27 cellular contexts compared by ENCODE assay signal in genomic region chr6:3793545-3793944, GRCh38.
DNase-seq lines count a peak whose midpoint lies in the region; ATAC-seq and TF ChIP-seq lines count a peak whose summit lies in the region.
"Had no signal": no experiment of that assay in that cellular context is flagged by ENCODE, and none has a peak within 500 bp of the region (broad histone marks: within the 10 kb centered on the region; RNA-seq: fewer than 3 reads in every experiment).

No MANE protein-coding gene starts in this region.

- ATAC-seq in GM21515 (IDR thresholded peaks at IDR 0.05; ENCODE audit: unreplicated experiment) (peak; percentile 22), HG03103 (IDR thresholded peaks at IDR 0.05; ENCODE audit: low read depth, unreplicated experiment) (peak; percentile 7), HG02571 (IDR thresholded peaks at IDR 0.05; ENCODE audit: unreplicated experiment) (no peak), HG03457 (IDR thresholded peaks at IDR 0.05; ENCODE audit: unreplicated experiment) (no peak)
- ATAC-seq: activated CD8-positive, alpha-beta T cell treated with anti-CD3 and anti-CD28 coated beads for 36 hours; naive thymus-derived CD4-positive, alpha-beta T cell; T-helper 17 cell had no signal

- intact Hi-C loops in posterior cingulate gyrus (cut with DNase I), result no loop called here

- H3K4me3 ChIP-seq in GM12865 (ENCODE audit: low read depth, low read length), result no peak overlapping the region
- H3K4me3 ChIP-seq: coronary artery, SJSA1, stomach, upper lobe of left lung had no signal

- peak; percentile 36 for DNase-seq in GM12865 (ENCODE audit: low read depth)
- DNase-seq in astrocyte of the hippocampus (ENCODE audit: low read depth, low spot score), result peak; percentile 43
- DNase-seq in posterior cingulate gyrus, result no peak
- no peak for DNase-seq in NCI-H526 treated with DMSO at 0.1 percent for 48 hours (lab: John Stamatoyannopoulos, UW)
- DNase-seq: ACHN; activated CD8-positive, alpha-beta T cell treated with anti-CD3 and anti-CD28 coated beads for 36 hours; activated naive CD8-positive, alpha-beta T cell treated with anti-CD3 and anti-CD28 coated beads for 36 hours; activated T-cell treated with anti-CD3 and anti-CD28 coated beads, Interleukin-2, amount 50 U/mL, for 24 hours; CD4-positive, alpha-beta T cell; DMS53; foreskin fibroblast; hypothalamus; kidney; mesenchymal stem cell; naive thymus-derived CD4-positive, alpha-beta T cell; NCI-H2029; NCI-H510A; stimulated activated CD4-positive, alpha-beta T cell treated with anti-CD3 and anti-CD28 coated beads, Interleukin-2, amount 100 ng/mL, for 24 hours; stomach; T-helper 17 cell; upper lobe of left lung had no signal

- no peak for TF ChIP-seq CTCF in GM12865 (IDR thresholded peaks at IDR 0.05; ENCODE audit: insufficient read depth, low read depth, low read length, missing control alignments)

Comparison
In these comparisons a context has a peak if more than half of its experiments do, and no peak if none do; other contexts are left out.
1. DNase-seq: peak in GM12865 (single experiment) and astrocyte of the hippocampus (single experiment); none in posterior cingulate gyrus (0 of 10) and NCI-H526 treated with DMSO at 0.1 percent for 48 hours (single experiment).
2. ATAC-seq: peak in GM21515 (single experiment) and HG03103 (single experiment); none in HG02571 (single experiment) and HG03457 (single experiment).